ENCODE assay signal across 1 cellular context in genomic region chr12:121144416-121144914, GRCh38.
TF ChIP-seq lines count a peak whose summit lies in the region.

No MANE protein-coding gene starts in this region.

TF ChIP-seq in K562, 482 proteins besides CTCF, POLR2A, EP300 and RAD21 (continued from another document and continues in another):
- TF ChIP-seq ZBTB2 (IDR thresholded peaks at IDR 0.05) (no peak), NR1H2 (CRISPR knock-in tag; IDR thresholded peaks at IDR 0.05) (no peak), EZH2 (IDR thresholded peaks at IDR 0.05; ENCODE audit: borderline replicate concordance, low read depth, low read length) (no peak), ZNF174 (CRISPR knock-in tag; IDR thresholded peaks at IDR 0.05) (no peak), NRF1 (conservative IDR thresholded peaks at IDR 0.05 in 1 of 2, IDR thresholded peaks at IDR 0.05 in 1 of 2) (no peak), XRCC4 (IDR thresholded peaks at IDR 0.05; ENCODE audit: extremely low read depth, insufficient read depth, insufficient read length) (no peak), ZNF395 (CRISPR knock-in tag; IDR thresholded peaks at IDR 0.05) (peak; percentile 39), ZNF644 (tag; IDR thresholded peaks at IDR 0.05; ENCODE audit: low read depth) (no peak), GTF2E2 (tag; IDR thresholded peaks at IDR 0.05) (0 out of 2 replicates have a peak, but pooled peaks have one; percentile 62), JUND (IDR thresholded peaks at IDR 0.05; ENCODE audit: borderline replicate concordance, low read depth, low read length) (no peak), JUND (tag; IDR thresholded peaks at IDR 0.05; ENCODE audit: borderline replicate concordance, low read depth, low read length) (peak; percentile 27; the same call in 2 of the 3 replicates), ETV6 (IDR thresholded peaks at IDR 0.05; ENCODE audit: borderline replicate concordance in 1 of 2, low read depth in 2 of 2, low read length in 1 of 2) (no peak), ETV6 (CRISPR knock-in tag; IDR thresholded peaks at IDR 0.05; ENCODE audit: borderline replicate concordance) (no peak), ZNF696 (CRISPR knock-in tag; conservative IDR thresholded peaks at IDR 0.05) (no peak), ZNF318 (IDR thresholded peaks at IDR 0.05; ENCODE audit: borderline replicate concordance in 1 of 2, low read depth in 1 of 2) (0 out of 4 replicates have a peak, but pooled peaks of 1 of the 2 experiments have one; percentile 2), NFE2L1 (tag; IDR thresholded peaks at IDR 0.05; ENCODE audit: borderline replicate concordance, low read depth) (no peak), ZFP36 (IDR thresholded peaks at IDR 0.05; ENCODE audit: low read depth, low read length, partially characterized antibody) (no peak), ZNF740 (CRISPR knock-in tag; IDR thresholded peaks at IDR 0.05) (no peak), ZNF740 (tag; IDR thresholded peaks at IDR 0.05) (0 out of 4 replicates have a peak, but pooled peaks of 1 of the 2 experiments have one; percentile 8), ZNF124 (CRISPR knock-in tag; IDR thresholded peaks at IDR 0.05) (no peak), DMBX1 (CRISPR knock-in tag; IDR thresholded peaks at IDR 0.05; ENCODE audit: borderline replicate concordance) (peak; percentile 6; the same call in 1 of the 2 replicates), PPARD (CRISPR knock-in tag; IDR thresholded peaks at IDR 0.05) (no peak), MAFK (IDR thresholded peaks at IDR 0.05; ENCODE audit: low read length) (no peak), SRSF9 (IDR thresholded peaks at IDR 0.05; ENCODE audit: borderline replicate concordance, low read depth, low read length) (no peak), E2F3 (CRISPR knock-in tag; IDR thresholded peaks at IDR 0.05) (no peak), SIN3A (IDR thresholded peaks at IDR 0.05; ENCODE audit: borderline replicate concordance in 2 of 2, control insufficient read depth in 1 of 2, low read depth in 2 of 2, low read length in 2 of 2) (no peak), ZNF79 (CRISPR knock-in tag; IDR thresholded peaks at IDR 0.05; ENCODE audit: low read depth) (0 out of 2 replicates have a peak, but pooled peaks have one; percentile 36), RBFOX2 (IDR thresholded peaks at IDR 0.05; ENCODE audit: low read depth, low read length) (no peak), TAF15 (IDR thresholded peaks at IDR 0.05; ENCODE audit: low read depth, low read length) (no peak), GABPA (tag; conservative IDR thresholded peaks at IDR 0.05; ENCODE audit: low read depth) (0 out of 2 replicates have a peak, but pooled peaks have one; percentile 8), ZC3H11A (IDR thresholded peaks at IDR 0.05; ENCODE audit: low read depth, low read length) (no peak), RBM25 (IDR thresholded peaks at IDR 0.05; ENCODE audit: low read depth, low read length, severe bottlenecking) (no peak), GATAD2B (IDR thresholded peaks at IDR 0.05; ENCODE audit: borderline replicate concordance) (no peak), ZKSCAN8 (CRISPR knock-in tag; IDR thresholded peaks at IDR 0.05) (0 out of 2 replicates have a peak, but pooled peaks have one; percentile 27), ARID2 (IDR thresholded peaks at IDR 0.05) (no peak), ATF3 (IDR thresholded peaks at IDR 0.05) (peak; percentile 24; the same call in 1 of the 2 replicates), ATF3 (CRISPR knock-in tag; conservative IDR thresholded peaks at IDR 0.05) (no peak), HDAC2 (IDR thresholded peaks at IDR 0.05) (no peak), EHMT2 (IDR thresholded peaks at IDR 0.05) (no peak), ATF6 (CRISPR knock-in tag; IDR thresholded peaks at IDR 0.05) (no peak), NR2C2 (CRISPR knock-in tag; IDR thresholded peaks at IDR 0.05) (no peak), NR2C2 (tag; IDR thresholded peaks at IDR 0.05) (peak; percentile 71; the same call in 1 of the 2 replicates), CBFA2T2 (conservative IDR thresholded peaks at IDR 0.05) (no peak), XRCC3 (IDR thresholded peaks at IDR 0.05) (no peak), TEAD2 (tag; IDR thresholded peaks at IDR 0.05) (no peak)
- TF ChIP-seq, protein P1, sequence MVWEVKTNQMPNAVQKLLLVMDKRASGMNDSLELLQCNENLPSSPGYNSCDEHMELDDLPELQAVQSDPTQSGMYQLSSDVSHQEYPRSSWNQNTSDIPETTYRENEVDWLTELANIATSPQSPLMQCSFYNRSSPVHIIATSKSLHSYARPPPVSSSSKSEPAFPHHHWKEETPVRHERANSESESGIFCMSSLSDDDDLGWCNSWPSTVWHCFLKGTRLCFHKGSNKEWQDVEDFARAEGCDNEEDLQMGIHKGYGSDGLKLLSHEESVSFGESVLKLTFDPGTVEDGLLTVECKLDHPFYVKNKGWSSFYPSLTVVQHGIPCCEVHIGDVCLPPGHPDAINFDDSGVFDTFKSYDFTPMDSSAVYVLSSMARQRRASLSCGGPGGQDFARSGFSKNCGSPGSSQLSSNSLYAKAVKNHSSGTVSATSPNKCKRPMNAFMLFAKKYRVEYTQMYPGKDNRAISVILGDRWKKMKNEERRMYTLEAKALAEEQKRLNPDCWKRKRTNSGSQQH (CRISPR knock-in tag; IDR thresholded peaks at IDR 0.05) = 0 out of 2 replicates have a peak, but pooled peaks have one; percentile 40
